ENCODE assay signal across 27 cellular contexts in genomic region chrX:117969337-117969736, GRCh38.
DNase-seq lines count a peak whose midpoint lies in the region; ATAC-seq and TF ChIP-seq lines count a peak whose summit lies in the region.
"Had no signal": no experiment of that assay in that cellular context is flagged by ENCODE, and none has a peak within 500 bp of the region (broad histone marks: within the 10 kb centered on the region; RNA-seq: fewer than 3 reads in every experiment).

No MANE protein-coding gene starts in this region.

- H3K23ac ChIP-seq in mesendoderm (ENCODE audit: low read length), result no peak overlapping the region

- no peaks in the 10 kb centered on the region for H3K79me2 ChIP-seq in mesendoderm (ENCODE audit: control insufficient read depth, insufficient read depth, low read length)
- H3K79me2 ChIP-seq: parathyroid adenoma had no signal

- DNase-seq in Caki2 (ENCODE audit: low read depth), result peak; percentile 26
- peak in 2 of 3 experiments; percentile 61 to 94 for DNase-seq in NCI-H1417 (lab: John Stamatoyannopoulos, UW)
- DNase-seq in NCI-H748 treated with DMSO at 0.1 percent for 48 hours (lab: John Stamatoyannopoulos, UW), result peak; percentile 90
- DNase-seq in mesendoderm, result no peak
- DNase-seq: activated CD4-positive, alpha-beta T cell treated with anti-CD3 and anti-CD28 coated beads, Interleukin-2, amount 50 U/mL, for 1 hour; anterior cingulate cortex; GDM1; head of caudate nucleus; Karpas-422; left cardiac atrium; NCI-H1048; NCI-H2227 treated with DMSO at 0.1 percent for 48 hours; nephron progenitor cell; NK-92 treated with Interleukin-12 subunit alpha and Interleukin-12 subunit beta, amount 100 ng/mL, for 24 hours; Peyer's patch; stimulated activated CD4-positive, alpha-beta T cell treated with anti-CD3 and anti-CD28 coated beads, Interleukin-15, amount 100 ng/mL, for 24 hours; stimulated activated CD8-positive, alpha-beta memory T cell treated with anti-CD3 and anti-CD28 coated beads, Interleukin-4, amount 100 ng/mL, for 48 hours; T-helper 2 cell; WERI-Rb-1 had no signal

- no peak overlapping the region for H2BK120ac ChIP-seq in mesendoderm (ENCODE audit: low read depth, low read length)

- no peaks in the 10 kb centered on the region for H3K79me1 ChIP-seq in mesendoderm (ENCODE audit: low read length)

- no peak overlapping the region for H2BK15ac ChIP-seq in mesendoderm (replicated peaks; ENCODE audit: low read depth)

- H3K4me3 ChIP-seq in liver (ENCODE audit: low read depth in 1 of 3, low read length in 3 of 3) (no peak overlapping the region), mesendoderm (ENCODE audit: low read length) (no peak overlapping the region)
- H3K4me3 ChIP-seq: Peyer's patch, SJSA1 had no signal

- no peak for TF ChIP-seq RAD21 in liver (IDR thresholded peaks at IDR 0.05)

- no peak overlapping the region for H2BK5ac ChIP-seq in mesendoderm (ENCODE audit: low read length)

- no peak overlapping the region for H3K4me2 ChIP-seq in mesendoderm (ENCODE audit: low read length)

- H4K8ac ChIP-seq in mesendoderm (ENCODE audit: low read depth, low read length), result no peak overlapping the region

- H3K36me3 ChIP-seq in liver (ENCODE audit: control insufficient read depth in 4 of 4, insufficient read depth in 3 of 4, low read depth in 1 of 4, low read length in 3 of 4) (no peaks in the 10 kb centered on the region), mesendoderm (ENCODE audit: control insufficient read depth, insufficient read depth, low read length) (no peaks in the 10 kb centered on the region)
- H3K36me3 ChIP-seq: Peyer's patch, SJSA1, WERI-Rb-1 had no signal

- no peak overlapping the region for H3K4ac ChIP-seq in mesendoderm (ENCODE audit: low read depth, low read length)

- peaks cover 2 to 3% (median 2%) of the 10 kb centered on the region in 4 donors for H3K4me1 ChIP-seq in liver (ENCODE audit: control insufficient read depth in 4 of 4, insufficient read depth in 4 of 4, low read length in 3 of 4)
- H3K4me1 ChIP-seq in mesendoderm (ENCODE audit: control insufficient read depth, low read depth, low read length), result no peaks in the 10 kb centered on the region
- H3K4me1 ChIP-seq: parathyroid adenoma, Peyer's patch had no signal

- H4K5ac ChIP-seq in mesendoderm (ENCODE audit: low read length), result no peak overlapping the region

- no peak overlapping the region for H2AK5ac ChIP-seq in mesendoderm (ENCODE audit: low read length)

- no peak overlapping the region for H3K18ac ChIP-seq in mesendoderm (ENCODE audit: low read length)

- H3K9me3 ChIP-seq in liver (ENCODE audit: control insufficient read depth in 4 of 4, low read length in 3 of 4), result no peaks in the 10 kb centered on the region
- H3K9me3 ChIP-seq: Peyer's patch, SJSA1 had no signal

- no peak for ATAC-seq in GM18519 (IDR thresholded peaks at IDR 0.05; ENCODE audit: low FRiP score, unreplicated experiment)
- no peak for ATAC-seq in GM21367 (IDR thresholded peaks at IDR 0.05; ENCODE audit: unreplicated experiment)
- ATAC-seq: HCT116, left cardiac atrium, sciatic nerve had no signal

- H3K27ac ChIP-seq in liver (ENCODE audit: low read depth in 1 of 2, low read length in 2 of 2) (no peak overlapping the region), mesendoderm (ENCODE audit: low read depth, low read length) (no peak overlapping the region)
- H3K27ac ChIP-seq: C4-2B, parathyroid adenoma, SJSA1, WERI-Rb-1 had no signal

- no peak overlapping the region for H3K9ac ChIP-seq in liver (ENCODE audit: low read depth in 1 of 2, low read length in 2 of 2)
- no peak overlapping the region for H3K9ac ChIP-seq in mesendoderm (ENCODE audit: low read length)
- H3K9ac ChIP-seq: parathyroid adenoma had no signal

- H3K56ac ChIP-seq in mesendoderm (ENCODE audit: low read length), result no peak overlapping the region

- H3K27me3 ChIP-seq in liver (ENCODE audit: control insufficient read depth in 4 of 4, insufficient read depth in 4 of 4, low read length in 3 of 4) (no peaks in the 10 kb centered on the region), mesendoderm (ENCODE audit: insufficient read depth, low read length, poor library complexity) (no peaks in the 10 kb centered on the region)
- H3K27me3 ChIP-seq: Peyer's patch, SJSA1 had no signal

- in situ Hi-C loops in Caki2 (cut with HindIII; ENCODE audit: low pct_unique_long_range_greater_than_20kb, low sequenced_read_pairs), result no loop called here

- no peak for TF ChIP-seq CTCF in liver (IDR thresholded peaks at IDR 0.05; ENCODE audit: low read depth, low read length, missing input control)

TF ChIP-seq in liver, 16 proteins besides CTCF, POLR2A, EP300 and RAD21:
- TF ChIP-seq, protein P1, sequence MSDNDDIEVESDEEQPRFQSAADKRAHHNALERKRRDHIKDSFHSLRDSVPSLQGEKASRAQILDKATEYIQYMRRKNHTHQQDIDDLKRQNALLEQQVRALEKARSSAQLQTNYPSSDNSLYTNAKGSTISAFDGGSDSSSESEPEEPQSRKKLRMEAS (IDR thresholded peaks at IDR 0.05), result no peak
- no peak for TF ChIP-seq EGR1 (IDR thresholded peaks at IDR 0.05; ENCODE audit: low read depth in 2 of 2)
- TF ChIP-seq JUND (IDR thresholded peaks at IDR 0.05), result no peak
- TF ChIP-seq, protein P2, sequence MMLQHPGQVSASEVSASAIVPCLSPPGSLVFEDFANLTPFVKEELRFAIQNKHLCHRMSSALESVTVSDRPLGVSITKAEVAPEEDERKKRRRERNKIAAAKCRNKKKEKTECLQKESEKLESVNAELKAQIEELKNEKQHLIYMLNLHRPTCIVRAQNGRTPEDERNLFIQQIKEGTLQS (IDR thresholded peaks at IDR 0.05), result no peak
- TF ChIP-seq, protein P3, sequence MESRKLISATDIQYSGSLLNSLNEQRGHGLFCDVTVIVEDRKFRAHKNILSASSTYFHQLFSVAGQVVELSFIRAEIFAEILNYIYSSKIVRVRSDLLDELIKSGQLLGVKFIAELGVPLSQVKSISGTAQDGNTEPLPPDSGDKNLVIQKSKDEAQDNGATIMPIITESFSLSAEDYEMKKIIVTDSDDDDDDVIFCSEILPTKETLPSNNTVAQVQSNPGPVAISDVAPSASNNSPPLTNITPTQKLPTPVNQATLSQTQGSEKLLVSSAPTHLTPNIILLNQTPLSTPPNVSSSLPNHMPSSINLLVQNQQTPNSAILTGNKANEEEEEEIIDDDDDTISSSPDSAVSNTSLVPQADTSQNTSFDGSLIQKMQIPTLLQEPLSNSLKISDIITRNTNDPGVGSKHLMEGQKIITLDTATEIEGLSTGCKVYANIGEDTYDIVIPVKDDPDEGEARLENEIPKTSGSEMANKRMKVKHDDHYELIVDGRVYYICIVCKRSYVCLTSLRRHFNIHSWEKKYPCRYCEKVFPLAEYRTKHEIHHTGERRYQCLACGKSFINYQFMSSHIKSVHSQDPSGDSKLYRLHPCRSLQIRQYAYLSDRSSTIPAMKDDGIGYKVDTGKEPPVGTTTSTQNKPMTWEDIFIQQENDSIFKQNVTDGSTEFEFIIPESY (IDR thresholded peaks at IDR 0.05), result no peak
- no peak for TF ChIP-seq FOXA1 (IDR thresholded peaks at IDR 0.05)
- TF ChIP-seq REST (IDR thresholded peaks at IDR 0.05), result no peak
- TF ChIP-seq SP1 (IDR thresholded peaks at IDR 0.05), result peak; percentile 68
- TF ChIP-seq HNF4A (conservative IDR thresholded peaks at IDR 0.05), result peak in 1 of 2 donors; percentile 18
- no peak for TF ChIP-seq HNF4G (IDR thresholded peaks at IDR 0.05)
- TF ChIP-seq NR2F2 (IDR thresholded peaks at IDR 0.05), result no peak
- TF ChIP-seq FOXA2 (IDR thresholded peaks at IDR 0.05), result no peak
- peak; percentile 40 to 53 for TF ChIP-seq RXRA (IDR thresholded peaks at IDR 0.05)
- TF ChIP-seq YY1 (IDR thresholded peaks at IDR 0.05), result peak; percentile 15
